Comparison of ENCODE assay signal across 14 cellular contexts in genomic region chr14:22464422-22465142, GRCh38.
A peak's percentile ranks its signal among the peaks of the same experiment; 100 is the strongest.
DNase-seq lines count a peak whose midpoint lies in the region; ATAC-seq and TF ChIP-seq lines count a peak whose summit lies in the region.
"Had no signal": no experiment of that assay in that cellular context is flagged by ENCODE, and none has a peak within 500 bp of the region (broad histone marks: within the 10 kb centered on the region; RNA-seq: fewer than 3 reads in every experiment).

No MANE protein-coding gene starts in this region.

- H3K36me3 Mint-ChIP-seq in GM23338 (ENCODE audit: low read depth) = no peaks in the 10 kb centered on the region
- H3K36me3 Mint-ChIP-seq: activated naive CD8-positive, alpha-beta T cell had no signal

- H3F3A ChIP-seq in Loucy (ENCODE audit: low read depth) = peaks cover 34% of the 10 kb centered on the region
- H3F3A ChIP-seq in GM23338 (replicated peaks; ENCODE audit: low read depth) = no peaks in the 10 kb centered on the region

- no peak for DNase-seq in GM23338 (ENCODE audit: low spot score)
- DNase-seq in pons (ENCODE audit: low spot score) = no peak
- DNase-seq in NCI-H2081 (lab: John Stamatoyannopoulos, UW) = no peak
- no peak for DNase-seq in NAMALWA (ENCODE audit: low spot score)
- DNase-seq: Calu3, H7, NCI-H1105 treated with DMSO at 0.1 percent for 48 hours, spleen, WERI-Rb-1 had no signal

- peak; percentile 63 for ATAC-seq in GM18508 (IDR thresholded peaks at IDR 0.05; ENCODE audit: insufficient read depth, unreplicated experiment)
- peak; percentile 60 for ATAC-seq in GM19467 (IDR thresholded peaks at IDR 0.05; ENCODE audit: unreplicated experiment)
- peak; percentile 62 for ATAC-seq in HG02973 (IDR thresholded peaks at IDR 0.05; ENCODE audit: unreplicated experiment)
- ATAC-seq in GM23338 = no peak

- peak overlapping the region; percentile 67 for H3K4me2 ChIP-seq in Loucy (ENCODE audit: low read depth, low read length, poor library complexity, severe bottlenecking)
- H3K4me2 ChIP-seq in GM23338 = no peak overlapping the region

- TF ChIP-seq CTCF in Loucy (conservative IDR thresholded peaks at IDR 0.05; ENCODE audit: low read length) (no peak), GM23338 (conservative IDR thresholded peaks at IDR 0.05; ENCODE audit: low read depth in 2 of 2) (no peak)

- no peaks in the 10 kb centered on the region for H3K9me3 ChIP-seq in Loucy (ENCODE audit: insufficient read depth, low read depth, low read length)
- H3K9me3 ChIP-seq: spleen had no signal

- H3K4me3 Mint-ChIP-seq in GM23338 = no peak overlapping the region
- H3K4me3 Mint-ChIP-seq: activated naive CD8-positive, alpha-beta T cell had no signal

- no peaks in the 10 kb centered on the region for H3K9me3 Mint-ChIP-seq in GM23338

- H3K9ac ChIP-seq in Loucy (ENCODE audit: low read depth, low read length, poor library complexity, severe bottlenecking) = peak overlapping the region; percentile 93

- peaks cover 2% of the 10 kb centered on the region for H3K27me3 Mint-ChIP-seq in GM23338 (ENCODE audit: insufficient read depth, low read depth, poor library complexity)
- H3K27me3 Mint-ChIP-seq: activated naive CD8-positive, alpha-beta T cell had no signal

- H3K27ac ChIP-seq in GM23338 (ENCODE audit: low read depth) = no peak overlapping the region
- H3K27ac ChIP-seq: WERI-Rb-1 had no signal

- peak overlapping the region; percentile 75 for H3K4me3 ChIP-seq in Loucy (ENCODE audit: low read length, poor library complexity, severe bottlenecking)
- H3K4me3 ChIP-seq in GM23338 = no peak overlapping the region
- H3K4me3 ChIP-seq: spleen had no signal

- H3K36me3 ChIP-seq in Loucy (ENCODE audit: insufficient read depth, low read length) (peaks cover 62% of the 10 kb centered on the region), GM23338 (ENCODE audit: insufficient read depth) (no peaks in the 10 kb centered on the region)
- H3K36me3 ChIP-seq: spleen, WERI-Rb-1 had no signal

- H3K9me2 ChIP-seq in Loucy (replicated peaks; ENCODE audit: low read depth, low read length) (no peaks in the 10 kb centered on the region), GM23338 (ENCODE audit: insufficient read depth) (no peaks in the 10 kb centered on the region)

- H3K27ac Mint-ChIP-seq in GM23338 = no peak overlapping the region
- H3K27ac Mint-ChIP-seq: activated naive CD8-positive, alpha-beta T cell had no signal

- H3K4me1 ChIP-seq in Loucy (ENCODE audit: insufficient read depth, low read length, poor library complexity, severe bottlenecking) = peaks cover 85% of the 10 kb centered on the region
- no peaks in the 10 kb centered on the region for H3K4me1 ChIP-seq in GM23338 (ENCODE audit: insufficient read depth)

- no peak overlapping the region for H2AFZ ChIP-seq in Loucy (ENCODE audit: low read length)
- no peak overlapping the region for H2AFZ ChIP-seq in GM23338

- H4K20me1 ChIP-seq in Loucy (ENCODE audit: insufficient read depth, low read length, poor library complexity, severe bottlenecking) (peaks cover 11% of the 10 kb centered on the region), GM23338 (replicated peaks; ENCODE audit: insufficient read depth) (no peaks in the 10 kb centered on the region)

- peaks cover 66% of the 10 kb centered on the region for H3K79me2 ChIP-seq in Loucy (ENCODE audit: insufficient read depth, low read length)
- no peaks in the 10 kb centered on the region for H3K79me2 ChIP-seq in GM23338 (replicated peaks; ENCODE audit: insufficient read depth)

- H3K27me3 ChIP-seq in Loucy (ENCODE audit: insufficient read depth, low read length, poor library complexity, severe bottlenecking) = peaks cover 22% of the 10 kb centered on the region
- no peaks in the 10 kb centered on the region for H3K27me3 ChIP-seq in GM23338 (ENCODE audit: insufficient read depth)
- H3K27me3 ChIP-seq: spleen had no signal

- H3K4me1 Mint-ChIP-seq in GM23338 = peaks cover 3% of the 10 kb centered on the region; the same call in 1 of the 3 replicates

TF ChIP-seq in GM23338, 12 proteins besides CTCF, POLR2A, EP300 and RAD21 (continues in another document):
- no peak for TF ChIP-seq CREB1 (CRISPR knock-in tag; IDR thresholded peaks at IDR 0.05; ENCODE audit: low read depth)
- no peak for TF ChIP-seq EZH2 (IDR thresholded peaks at IDR 0.05; ENCODE audit: low read depth, unreplicated experiment)
- TF ChIP-seq STAT1 (IDR thresholded peaks at IDR 0.05; ENCODE audit: unreplicated experiment) = no peak
- no peak for TF ChIP-seq ETS1 (IDR thresholded peaks at IDR 0.05)
- no peak for TF ChIP-seq ZNF462 (CRISPR knock-in tag; IDR thresholded peaks at IDR 0.05)
- no peak for TF ChIP-seq JUNB (IDR thresholded peaks at IDR 0.05; ENCODE audit: unreplicated experiment)
- TF ChIP-seq EZH2phosphoT487 (IDR thresholded peaks at IDR 0.05; ENCODE audit: unreplicated experiment) = no peak
- no peak for TF ChIP-seq ZNF114 (CRISPR knock-in tag; IDR thresholded peaks at IDR 0.05)
